23 cellular contexts compared by ENCODE assay signal in genomic region chr9:84620338-84620737, GRCh38.
"Had no signal": no experiment of that assay in that cellular context is flagged by ENCODE, and none has a peak within 500 bp of the region (broad histone marks: within the 10 kb centered on the region; RNA-seq: fewer than 3 reads in every experiment).

No MANE protein-coding gene starts in this region.

- ATAC-seq: left colon; lower lobe of right lung; natural killer cell; pancreas; sciatic nerve; stimulated activated naive CD8-positive, alpha-beta T cell treated with anti-CD3 and anti-CD28 coated beads, Interleukin-15, amount 100 ng/mL, for 72 hours had no signal

- H3K27me3 ChIP-seq: colonic mucosa, esophagus squamous epithelium, pancreas, suprapubic skin, transverse colon, vagina had no signal

- H3K27ac Mint-ChIP-seq: dendritic cell treated with granulocyte-macrophage colony-stimulating factor and Interleukin-4, amounts not matched to agents 40 ng/mL and 50 ng/mL, for 4 days; natural killer cell; stimulated activated naive CD8-positive, alpha-beta T cell treated with anti-CD3 and anti-CD28 coated beads, Interleukin-15, amount 100 ng/mL, for 72 hours had no signal

- H3K27ac ChIP-seq: colonic mucosa, esophagus squamous epithelium, left ventricle myocardium inferior, lower lobe of right lung, pancreas, suprapubic skin, transverse colon, vagina had no signal

- H3K9me3 ChIP-seq: colonic mucosa, esophagus squamous epithelium, left ventricle myocardium inferior, lower lobe of right lung, pancreas, suprapubic skin, transverse colon, vagina had no signal

- H3K9me3 Mint-ChIP-seq: dendritic cell treated with granulocyte-macrophage colony-stimulating factor and Interleukin-4, amounts not matched to agents 40 ng/mL and 50 ng/mL, for 4 days; natural killer cell; stimulated activated naive CD8-positive, alpha-beta T cell treated with anti-CD3 and anti-CD28 coated beads, Interleukin-15, amount 100 ng/mL, for 72 hours had no signal

- H3K4me3 ChIP-seq: colonic mucosa, esophagus squamous epithelium, left ventricle myocardium inferior, lower lobe of right lung, pancreas, smooth muscle cell, suprapubic skin, transverse colon, vagina had no signal

- H3K36me3 ChIP-seq: colonic mucosa, esophagus squamous epithelium, left ventricle myocardium inferior, lower lobe of right lung, pancreas, suprapubic skin, transverse colon, vagina had no signal

- H3K27me3 Mint-ChIP-seq: dendritic cell treated with granulocyte-macrophage colony-stimulating factor and Interleukin-4, amounts not matched to agents 40 ng/mL and 50 ng/mL, for 4 days; stimulated activated naive CD8-positive, alpha-beta T cell treated with anti-CD3 and anti-CD28 coated beads, Interleukin-15, amount 100 ng/mL, for 72 hours had no signal

- H3K36me3 Mint-ChIP-seq: natural killer cell had no signal

- H3K4me1 ChIP-seq: colonic mucosa, esophagus squamous epithelium, left ventricle myocardium inferior, lower lobe of right lung, pancreas, suprapubic skin, transverse colon, vagina had no signal

- H3K4me2 ChIP-seq: smooth muscle cell had no signal

- H3K4me1 Mint-ChIP-seq: stimulated activated naive CD8-positive, alpha-beta T cell treated with anti-CD3 and anti-CD28 coated beads, Interleukin-15, amount 100 ng/mL, for 72 hours had no signal

- DNase-seq: colonic mucosa; effector CD8-positive, alpha-beta T cell; esophagus squamous epithelium; head of caudate nucleus; left colon; left ventricle myocardium inferior; lower lobe of right lung; natural killer cell; occipital lobe; pancreas; retina; stimulated activated CD4-positive, alpha-beta T cell treated with anti-CD3 and anti-CD28 coated beads, Interleukin-12 subunit alpha, Interleukin-12 subunit beta, amount 100 ng/mL, for 4 hours; stimulated activated CD4-positive, alpha-beta T cell treated with anti-CD3 and anti-CD28 coated beads, Interleukin-1b, Interleukin-23, amount 100 ng/mL, for 48 hours; stimulated activated CD4-positive, alpha-beta T cell treated with anti-CD3 and anti-CD28 coated beads, Interleukin-4, amount 100 ng/mL, for 1 hour; stimulated activated CD8-positive, alpha-beta memory T cell treated with anti-CD3 and anti-CD28 coated beads, Interleukin-4, amount 100 ng/mL, for 48 hours; stimulated activated naive CD4-positive, alpha-beta T cell; stimulated activated naive CD8-positive, alpha-beta T cell treated with anti-CD3 and anti-CD28 coated beads, Interleukin-15, amount 100 ng/mL, for 72 hours; transverse colon had no signal

- H3K4me3 Mint-ChIP-seq: dendritic cell treated with granulocyte-macrophage colony-stimulating factor and Interleukin-4, amounts not matched to agents 40 ng/mL and 50 ng/mL, for 4 days; natural killer cell; stimulated activated naive CD8-positive, alpha-beta T cell treated with anti-CD3 and anti-CD28 coated beads, Interleukin-15, amount 100 ng/mL, for 72 hours had no signal
